Comparison of ENCODE assay signal across 8 cellular contexts in genomic region chr12:93773122-93773871, GRCh38.
DNase-seq lines count a peak whose midpoint lies in the region; ATAC-seq, FAIRE-seq and TF ChIP-seq lines count a peak whose summit lies in the region.

No MANE protein-coding gene starts in this region.

- no peak overlapping the region for H3K9ac ChIP-seq in BLaER1

- no peak overlapping the region for H3K4me3 Mint-ChIP-seq in memory B cell

- no peaks in the 10 kb centered on the region for H3K36me3 ChIP-seq in BLaER1
- no peaks in the 10 kb centered on the region for H3K36me3 ChIP-seq in uterus

- H3K4me2 ChIP-seq in BLaER1 = peak overlapping the region; percentile 1; the same call in 1 of the 2 replicates

- TF ChIP-seq POLR2A in uterus (IDR thresholded peaks at IDR 0.05) = no peak

- no peaks in the 10 kb centered on the region for H3K9me3 Mint-ChIP-seq in memory B cell

- H3K4me3 ChIP-seq in BLaER1 (no peak overlapping the region), uterus (no peak overlapping the region)

- peaks cover 11% of the 10 kb centered on the region for H3K4me1 ChIP-seq in BLaER1
- H3K4me1 ChIP-seq in uterus = peaks cover 0 to 12% of the 10 kb centered on the region in 2 donors

- no peaks in the 10 kb centered on the region for H3K27me3 Mint-ChIP-seq in memory B cell

- no peak for TF ChIP-seq CTCF in uterus (IDR thresholded peaks at IDR 0.05)

- ATAC-seq in memory B cell (ENCODE audit: low read depth) (peak; percentile 54), HG03159 (IDR thresholded peaks at IDR 0.05; ENCODE audit: unreplicated experiment) (no peak), HG02840 (IDR thresholded peaks at IDR 0.05; ENCODE audit: low FRiP score, unreplicated experiment) (no peak)

- FAIRE-seq in RCC 7860 (lab: Jason Lieb, UNC) = no peak

- H3K9me3 ChIP-seq in BLaER1 (peaks cover 3% of the 10 kb centered on the region; the same call in 1 of the 2 replicates), uterus (no peaks in the 10 kb centered on the region)

- H3K27me3 ChIP-seq in BLaER1 = no peaks in the 10 kb centered on the region
- no peaks in the 10 kb centered on the region for H3K27me3 ChIP-seq in uterus

- DNase-seq in M059J (ENCODE audit: low read depth) = peak; percentile 73
- DNase-seq in activated T-cell treated with anti-CD3 and anti-CD28 coated beads, Interleukin-2, amount 50 U/mL, for 48 hours = peak; percentile 59 to 61
- DNase-seq in memory B cell (ENCODE audit: low spot score in 2 of 2) = no peak
- DNase-seq in RCC 7860 (ENCODE audit: low spot score) = no peak
- no peak for DNase-seq in uterus

- H3K4me1 Mint-ChIP-seq in memory B cell = peaks cover 17% of the 10 kb centered on the region

- H4K20me1 ChIP-seq in BLaER1 = no peaks in the 10 kb centered on the region

- peaks cover 12% of the 10 kb centered on the region for H3K36me3 Mint-ChIP-seq in memory B cell

- intact Hi-C loops in uterus (cut with DNase I; ENCODE audit: low total_unique reads) = loop anchor here (10.0 kb wide), 1 partner anchor 332 kb away; no protein-coding TSS in a partner anchor

- H3K27ac Mint-ChIP-seq in memory B cell = peak overlapping the region; percentile 18

- no peak overlapping the region for H3K27ac ChIP-seq in BLaER1
- no peak overlapping the region for H3K27ac ChIP-seq in uterus

Comparison
In these comparisons a context has a peak if more than half of its experiments do, and no peak if none do; other contexts are left out.
1. DNase-seq: peak in M059J (single experiment) and activated T-cell treated with anti-CD3 and anti-CD28 coated beads, Interleukin-2, amount 50 U/mL, for 48 hours (2 of 2); none in memory B cell (0 of 2), RCC 7860 (single experiment) and uterus (0 of 2).